8 cellular contexts compared by ENCODE assay signal in the genomic region with DNA sequence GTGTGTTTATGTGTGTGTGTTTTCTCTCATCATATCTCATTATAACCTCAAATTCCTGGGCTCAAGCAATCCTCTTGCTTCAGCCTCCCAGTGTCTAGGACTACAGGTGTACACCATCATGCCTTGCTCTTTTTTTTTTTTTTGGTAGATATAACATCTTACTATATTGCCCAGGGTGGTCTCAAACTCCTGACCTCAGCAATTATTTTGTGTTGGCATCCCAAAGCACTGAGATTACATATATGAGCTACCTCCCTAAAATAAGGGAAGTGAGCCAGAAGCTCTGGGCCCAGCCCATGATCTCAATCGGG. TPM values are rescaled to one million over a fixed set of nuclear protein-coding genes. Genes with fewer than 3 reads are reported as not detected.
DNase-seq lines count a peak whose midpoint lies in the region; ATAC-seq and TF ChIP-seq lines count a peak whose summit lies in the region.

No MANE protein-coding gene starts in this region.

- H3K27me3 Mint-ChIP-seq in activated B cell treated with CpG ODN at 0.5 μM for 24 hours = peaks cover 23% of the 10 kb centered on the region

- TF ChIP-seq POLR2A in spleen (IDR thresholded peaks at IDR 0.05) = no peak

- peaks cover 28% of the 10 kb centered on the region for H3K36me3 Mint-ChIP-seq in activated B cell treated with CpG ODN at 0.5 μM for 24 hours (ENCODE audit: low read depth)

- 0 to 9% methylated on average over 1 of the region's 1 CpG for WGBS in GM23248 (ENCODE audit: low coverage in 1 of 2, low lambda C conversion rate in 2 of 2, missing lambda C conversion rate in 2 of 2), 2 experiments
- WGBS in right cardiac atrium = 0% methylated on average over 1 of the region's 1 CpG
- WGBS in spleen, 5 donors = 0 to 2% (median 0%) methylated on average over 1 of the region's 1 CpG

- intact Hi-C loops in activated B cell treated with CpG ODN at 0.5 μM for 24 hours (cut with micrococcal nuclease) (loop anchor here (1.0 kb wide), 6 partner anchors 31 to 115 kb away; partner anchors contain the start of genes TRAPPC2B, ZNF304, ZNF460 and ZNF547), right cardiac atrium (cut with DNase I) (no loop called here), spleen (cut with DNase I; ENCODE audit: low total_unique reads) (no loop called here)

- H4K20me1 ChIP-seq in GM23248 (ENCODE audit: insufficient read depth) = no peaks in the 10 kb centered on the region

- peaks cover 30% of the 10 kb centered on the region for H3K4me1 Mint-ChIP-seq in activated B cell treated with CpG ODN at 0.5 μM for 24 hours

- no peaks in the 10 kb centered on the region for H3K9me3 ChIP-seq in GM23248 (ENCODE audit: low read depth)
- no peaks in the 10 kb centered on the region for H3K9me3 ChIP-seq in right cardiac atrium (ENCODE audit: control insufficient read depth, low read length)
- H3K9me3 ChIP-seq in spleen = peaks cover 0 to 21% (median 4%) of the 10 kb centered on the region in 8 donors

- in situ Hi-C loops in GM23248 (cut with MboI) = no loop called here

- no peak for TF ChIP-seq CTCF in activated B cell treated with CpG ODN at 0.5 μM for 24 hours (IDR thresholded peaks at IDR 0.05)
- TF ChIP-seq CTCF in spleen (IDR thresholded peaks at IDR 0.05 in 8 of 11, conservative IDR thresholded peaks at IDR 0.05 in 3 of 11) = no peak

- H3K27ac ChIP-seq in GM23248 (peak overlapping the region; percentile 67), right cardiac atrium (ENCODE audit: low read length) (peak overlapping the region; percentile 83), spleen (peak overlapping the region; percentile 78 to 90 (median 87))

- no peak for ATAC-seq in activated B cell treated with CpG ODN at 0.5 μM for 24 hours (ENCODE audit: low read depth)
- no peak for ATAC-seq in right cardiac atrium

- peak overlapping the region; percentile 95 for H3K4me3 Mint-ChIP-seq in activated B cell treated with CpG ODN at 0.5 μM for 24 hours

- peak overlapping the region; percentile 94 for H2AFZ ChIP-seq in GM23248

- H3K9ac ChIP-seq in GM23248 = peak overlapping the region; percentile 96

- H3K9me3 Mint-ChIP-seq in activated B cell treated with CpG ODN at 0.5 μM for 24 hours = peaks cover 2% of the 10 kb centered on the region

- H3K79me2 ChIP-seq in GM23248 (ENCODE audit: insufficient read depth) = peaks cover 45% of the 10 kb centered on the region

- H3K36me3 ChIP-seq in GM23248 (ENCODE audit: low read depth) (peaks cover 6% of the 10 kb centered on the region), spleen (peaks cover 0 to 21% (median 16%) of the 10 kb centered on the region in 6 donors)

- H3K4me3 ChIP-seq in GM23248 = peak overlapping the region; percentile 90
- peak overlapping the region; percentile 63 for H3K4me3 ChIP-seq in right cardiac atrium (ENCODE audit: low read length)
- H3K4me3 ChIP-seq in spleen = peak overlapping the region; percentile 59 to 82 (median 73)

- H3K27me3 ChIP-seq in GM23248 (replicated peaks; ENCODE audit: insufficient read depth) = 0 out of 2 replicates have a peak, but pooled peaks cover 5% of the 10 kb centered on the region
- H3K27me3 ChIP-seq in right cardiac atrium (ENCODE audit: control insufficient read depth, insufficient read depth) = no peaks in the 10 kb centered on the region
- peaks cover 0 to 19% (median 6%) of the 10 kb centered on the region in 7 donors for H3K27me3 ChIP-seq in spleen (replicated peaks in 1 of 7)

- CTCF ChIA-PET in activated B cell treated with CpG ODN at 0.5 μM for 24 hours (lab: Charles Lee) = no interaction called here

- peaks cover 5% of the 10 kb centered on the region; the same call in 1 of the 2 replicates for H3F3A ChIP-seq in GM23248 (ENCODE audit: insufficient read depth)

- POLR2A ChIA-PET in activated B cell treated with CpG ODN at 0.5 μM for 24 hours (lab: Charles Lee) = interaction anchor here (0.6 to 1.9 kb wide), 7 partner anchors 31 to 1794 kb away, joined by 3 to 6 read pairs (median 5); partner anchors contain the start of genes TRAPPC2B, ZNF264, ZNF304 and ZNF547

- H3K4me1 ChIP-seq in GM23248 (ENCODE audit: insufficient read depth) (0 out of 2 replicates have a peak, but pooled peaks cover 9% of the 10 kb centered on the region), right cardiac atrium (ENCODE audit: control insufficient read depth, insufficient read depth, low read length) (no peaks in the 10 kb centered on the region), spleen (peaks cover 17 to 32% (median 24%) of the 10 kb centered on the region in 6 donors)

- H3K27ac Mint-ChIP-seq in activated B cell treated with CpG ODN at 0.5 μM for 24 hours = peak overlapping the region; percentile 98

- H3K9me2 ChIP-seq in GM23248 (ENCODE audit: insufficient read depth) = no peaks in the 10 kb centered on the region

- peak overlapping the region; percentile 89 for H3K4me2 ChIP-seq in GM23248 (ENCODE audit: unreplicated experiment)

- DNase-seq in GM23248 (no peak), activated B cell treated with CpG ODN at 0.5 μM for 24 hours (no peak), right cardiac atrium (no peak), spleen (no peak), AML-193 (lab: John Stamatoyannopoulos, UW) (no peak), DMS153 (lab: John Stamatoyannopoulos, UW) (no peak), HT-29 (ENCODE audit: low spot score) (no peak)
- no peak for DNase-seq in effector CD8-positive, alpha-beta T cell (lab: John Stamatoyannopoulos, UW)

RNA-seq across cellular contexts. Expression of gene ZNF543, which starts 0.4 kb away (rescaled TPM):
- total RNA-seq in GM23248 (2014; rRNA removed; shearing (Covaris generic)) = 5.9 and 8.0 TPM in 2 replicates
- polyA plus RNA-seq in GM23248 (2016; fragmentation: Nextera tagmentation; extraction: Ambion mirVana) (1.7 and 2.3 TPM in 2 replicates), right cardiac atrium (2.1 TPM), spleen (1 to 10 TPM; 1.6 to 2.4 (median 1.7) TPM)
- total RNA-seq in activated B cell treated with CpG ODN at 0.5 μM for 24 hours (14.0 and 16.1 TPM in 2 replicates), right cardiac atrium (1 to 10 TPM; 5.8 to 7.6 (median 6.6) TPM), spleen (10 to 100 TPM in 6 of 7 donors, 1 to 10 TPM in 1; 9.7 to 16.9 (median 13.0) TPM)
- total RNA-seq in HT-29 (2014; rRNA removed; shearing (Covaris generic)) = 5.6 and 6.2 TPM in 2 replicates

RNA-seq across cellular contexts. Expression of gene ZNF304, which starts 31.2 kb away (rescaled TPM):
- 7.8 and 8.7 TPM in 2 replicates for total RNA-seq in GM23248 (2014; rRNA removed; shearing (Covaris generic))
- polyA plus RNA-seq in GM23248 (2016; fragmentation: Nextera tagmentation; extraction: Ambion mirVana) = 4.2 and 4.8 TPM in 2 replicates
- 12.4 and 13.5 TPM in 2 replicates for total RNA-seq in activated B cell treated with CpG ODN at 0.5 μM for 24 hours
- 10 to 100 TPM in 3 of 4 donors, 1 to 10 TPM in 1; 8.5 to 12.6 (median 11.2) TPM for total RNA-seq in right cardiac atrium
- polyA plus RNA-seq in right cardiac atrium = 3.9 TPM
- 10 to 100 TPM in 6 of 7 donors, 1 to 10 TPM in 1; 9.8 to 16.7 (median 13.3) TPM for total RNA-seq in spleen
- 1 to 10 TPM; 2.9 to 3.9 (median 3.6) TPM for polyA plus RNA-seq in spleen
- total RNA-seq in HT-29 (2014; rRNA removed; shearing (Covaris generic)) = not detected in 2 replicates

RNA-seq across cellular contexts. Expression of gene ZNF460, which starts 39.5 kb away (rescaled TPM):
- 49.3 and 59.9 TPM in 2 replicates for total RNA-seq in GM23248 (2014; rRNA removed; shearing (Covaris generic))
- polyA plus RNA-seq in GM23248 (2016; fragmentation: Nextera tagmentation; extraction: Ambion mirVana) (7.6 and 8.5 TPM in 2 replicates), right cardiac atrium (3.5 TPM), spleen (1 to 10 TPM in 1 of 3 donors, under 1 TPM in 2; 0.24 to 2.1 (median 0.33) TPM)
- total RNA-seq in activated B cell treated with CpG ODN at 0.5 μM for 24 hours (132 and 161 TPM in 2 replicates), right cardiac atrium (10 to 100 TPM; 30.6 to 46.5 (median 36.1) TPM), spleen (10 to 100 TPM; 60.8 to 84.7 (median 68.1) TPM)
- total RNA-seq in HT-29 (2014; rRNA removed; shearing (Covaris generic)) = 59.1 and 59.9 TPM in 2 replicates

RNA-seq across cellular contexts. Expression of gene TRAPPC2B, which starts 43.5 kb away (rescaled TPM):
- total RNA-seq in GM23248 (2014; rRNA removed; shearing (Covaris generic)) = 9.2 and 21.6 TPM in 2 replicates
- 30.3 and 33.0 TPM in 2 replicates for polyA plus RNA-seq in GM23248 (2016; fragmentation: Nextera tagmentation; extraction: Ambion mirVana)
- 9.7 and 10.2 TPM in 2 replicates for total RNA-seq in activated B cell treated with CpG ODN at 0.5 μM for 24 hours
- 10 to 100 TPM; 10.8 to 14.5 (median 11.7) TPM for total RNA-seq in right cardiac atrium
- polyA plus RNA-seq in right cardiac atrium = 38.6 TPM
- 10 to 100 TPM in 4 of 7 donors, 1 to 10 TPM in 3; 7.7 to 36.6 (median 18.0) TPM for total RNA-seq in spleen
- 10 to 100 TPM; 20.2 to 24.0 (median 23.6) TPM for polyA plus RNA-seq in spleen
- 8.0 and 13.8 TPM in 2 replicates for total RNA-seq in HT-29 (2014; rRNA removed; shearing (Covaris generic))

RNA-seq across cellular contexts. Expression of gene ZNF547, which starts 43.5 kb away (rescaled TPM):
- 1.4 and 2.1 TPM in 2 replicates for total RNA-seq in GM23248 (2014; rRNA removed; shearing (Covaris generic))
- polyA plus RNA-seq in GM23248 (2016; fragmentation: Nextera tagmentation; extraction: Ambion mirVana) (1.2 and 2.0 TPM in 2 replicates), right cardiac atrium (2.7 TPM), spleen (1 to 10 TPM; 2.3 to 3.5 (median 3.5) TPM)
- total RNA-seq in activated B cell treated with CpG ODN at 0.5 μM for 24 hours (6.0 and 6.3 TPM in 2 replicates), right cardiac atrium (1 to 10 TPM; 3.0 to 5.6 (median 4.6) TPM), spleen (1 to 10 TPM; 3.3 to 8.8 (median 5.4) TPM)
- total RNA-seq in HT-29 (2014; rRNA removed; shearing (Covaris generic)) = 1.0 and 3.2 TPM in 2 replicates
